8 cellular contexts compared by ENCODE assay signal in the genomic region with DNA sequence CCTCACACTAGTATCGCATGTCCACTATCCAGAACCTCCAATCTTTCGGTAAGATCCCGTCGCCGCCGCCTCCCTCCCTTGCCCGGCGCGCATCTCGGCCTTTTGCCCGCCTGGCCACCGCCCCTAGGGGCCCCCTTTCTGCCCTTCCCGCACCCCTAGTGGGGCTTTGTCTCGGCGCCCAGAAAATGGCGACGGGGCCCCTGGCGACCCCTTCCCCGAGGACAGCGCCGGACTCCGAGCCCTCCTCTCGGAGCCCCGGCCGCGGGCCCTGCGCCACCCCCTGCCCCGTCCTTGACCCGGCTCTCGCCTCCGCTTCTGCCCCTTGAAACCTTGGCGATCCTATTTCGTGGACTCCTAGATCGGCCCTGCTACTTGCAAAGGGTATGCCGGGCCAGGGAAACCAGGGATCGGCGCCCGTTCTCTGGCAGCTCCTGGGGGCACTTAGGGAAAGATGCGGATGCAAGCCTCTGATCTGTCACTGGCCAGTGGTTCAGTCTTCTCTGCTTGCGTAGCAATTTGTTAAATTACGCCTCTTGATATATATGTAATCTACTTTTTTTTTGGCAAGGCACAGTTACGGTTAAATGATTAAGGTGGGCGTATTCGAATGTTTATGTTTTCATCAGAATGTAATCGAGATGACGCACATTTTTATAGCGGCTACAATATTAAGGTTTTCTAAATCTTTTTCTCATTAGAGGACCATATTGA. TPM values are rescaled to one million over a fixed set of nuclear protein-coding genes. Genes with fewer than 3 reads are reported as not detected.
DNase-seq lines count a peak whose midpoint lies in the region; ATAC-seq and TF ChIP-seq lines count a peak whose summit lies in the region.

No MANE protein-coding gene starts in this region.

- peak; percentile 24 for ATAC-seq in GM18868 (IDR thresholded peaks at IDR 0.05; ENCODE audit: unreplicated experiment)
- peak; percentile 25 for ATAC-seq in HG03066 (IDR thresholded peaks at IDR 0.05; ENCODE audit: low read depth, unreplicated experiment)

- TF ChIP-seq CTCF in breast epithelium (IDR thresholded peaks at IDR 0.05), result no peak

- DNase-seq in AG20443 (ENCODE audit: low spot score) (peak; percentile 50), SJCRH30 (peak; percentile 29 to 42), breast epithelium (ENCODE audit: low spot score in 2 of 2) (peak; percentile 41 to 53), iPS-NIHi11 (ENCODE audit: low spot score) (peak; percentile 54), NCI-H1694 (lab: John Stamatoyannopoulos, UW) (no peak)

- no peaks in the 10 kb centered on the region for H3K4me1 ChIP-seq in SJCRH30
- no peaks in the 10 kb centered on the region for H3K4me1 ChIP-seq in breast epithelium
- peaks cover 13% of the 10 kb centered on the region for H3K4me1 ChIP-seq in skeletal muscle satellite cell (ENCODE audit: control insufficient read depth, insufficient read depth, low read length)

- H3K4me2 ChIP-seq in skeletal muscle satellite cell (ENCODE audit: low read length), result peak overlapping the region; percentile 91

- H3K27ac ChIP-seq in SJCRH30, result peak overlapping the region; percentile 94
- peak overlapping the region; percentile 92 to 96 for H3K27ac ChIP-seq in breast epithelium

- no peaks in the 10 kb centered on the region for H3K27me3 ChIP-seq in SJCRH30
- no peaks in the 10 kb centered on the region for H3K27me3 ChIP-seq in breast epithelium
- no peaks in the 10 kb centered on the region for H3K27me3 ChIP-seq in skeletal muscle satellite cell (ENCODE audit: control insufficient read depth, insufficient read depth, low read length)

- peak overlapping the region; percentile 98 for H3K9ac ChIP-seq in skeletal muscle satellite cell (ENCODE audit: low read depth, low read length)

- H3K4me3 ChIP-seq in SJCRH30 (peak overlapping the region; percentile 95), breast epithelium (peak overlapping the region; percentile 79 to 93 (median 79)), skeletal muscle satellite cell (ENCODE audit: low read length) (peak overlapping the region; percentile 92)

- H3K36me3 ChIP-seq in SJCRH30 (peaks cover 30% of the 10 kb centered on the region), breast epithelium (no peaks in the 10 kb centered on the region), skeletal muscle satellite cell (ENCODE audit: insufficient read depth, low read length) (peaks cover 36% of the 10 kb centered on the region)

- H3K9me3 ChIP-seq in SJCRH30 (replicated peaks) (no peaks in the 10 kb centered on the region), breast epithelium (no peaks in the 10 kb centered on the region), skeletal muscle satellite cell (replicated peaks; ENCODE audit: low read length) (no peaks in the 10 kb centered on the region)

- TF ChIP-seq POLR2A in breast epithelium (IDR thresholded peaks at IDR 0.05), result no peak

- intact Hi-C loops in breast epithelium (cut with DNase I; ENCODE audit: low total_unique reads), result no loop called here

RNA-seq across cellular contexts. Expression of gene EIF1B, which starts 0.6 kb away (rescaled TPM):
- 21.7 and 22.3 TPM in 2 replicates for total RNA-seq in SJCRH30 (2014; rRNA removed; shearing (Covaris generic))
- 10 to 100 TPM; 30.9 to 38.0 (median 31.2) TPM for total RNA-seq in breast epithelium
- total RNA-seq in skeletal muscle satellite cell (2012; rRNA removed), result 17.5 and 18.3 TPM in 2 replicates
